Comparison of ENCODE assay signal across 23 cellular contexts in genomic region chr3:94460914-94461313, GRCh38.
A peak's percentile ranks its signal among the peaks of the same experiment; 100 is the strongest.
DNase-seq lines count a peak whose midpoint lies in the region; ATAC-seq and TF ChIP-seq lines count a peak whose summit lies in the region.
"Had no signal": no experiment of that assay in that cellular context is flagged by ENCODE, and none has a peak within 500 bp of the region (broad histone marks: within the 10 kb centered on the region; RNA-seq: fewer than 3 reads in every experiment).

No MANE protein-coding gene starts in this region.

- in situ Hi-C loops in HAP-1 (cut with MboI; ENCODE audit: low sequenced_read_pairs) = no loop called here

- POLR2A ChIA-PET in HEK293T (lab: Yijun Ruan, JAX) = no interaction called here

- no peak for ATAC-seq in upper lobe of left lung (ENCODE audit: low FRiP score in 2 of 2)
- ATAC-seq: A549 had no signal

- H3K27ac ChIP-seq in tibial nerve (peak overlapping the region in 3 of 4 donors; percentile 39 to 78 (median 52)), upper lobe of left lung (no peak overlapping the region)
- H3K27ac ChIP-seq: A549, PC-9, SK-N-MC had no signal

- CTCF ChIA-PET in HEK293T (lab: Yijun Ruan, JAX) = no interaction called here

- no peak for TF ChIP-seq EP300 in tibial nerve (IDR thresholded peaks at IDR 0.05)
- TF ChIP-seq EP300 in upper lobe of left lung (IDR thresholded peaks at IDR 0.05) = no peak

- TF ChIP-seq CTCF in tibial nerve (IDR thresholded peaks at IDR 0.05) = no peak
- TF ChIP-seq CTCF in upper lobe of left lung (IDR thresholded peaks at IDR 0.05) = no peak

- WGBS in tibial nerve, 2 donors = 43 to 56% methylated on average over 2 of the region's 2 CpGs
- whole genome bisulfite sequencing in upper lobe of left lung, 2 donors = 56 to 61% methylated on average over 2 of the region's 2 CpGs

- DNase-seq in HuH-7 (ENCODE audit: low spot score) (peak; percentile 5), astrocyte of the hippocampus (ENCODE audit: low read depth, low spot score) (peak; percentile 8), medulla oblongata (ENCODE audit: extremely low spot score) (peak; percentile 21), tibial nerve (ENCODE audit: low spot score in 2 of 2) (no peak), HAP-1 (ENCODE audit: low spot score in 2 of 2) (no peak), upper lobe of left lung (no peak), HEK293T (ENCODE audit: extremely low spot score) (no peak)
- DNase-seq: AML-193; CD4-positive, alpha-beta memory T cell; DMS79 treated with DMSO at 0.1 percent for 48 hours; KBM-7; MV-4-11; NCI-H1105; NCI-H1436 treated with DMSO at 0.1 percent for 48 hours; NCI-H187 treated with DMSO at 0.1 percent for 48 hours; NCI-H446; NCI-H524 treated with DMSO at 0.1 percent for 48 hours; NCI-H774; PC-9; Right ventricle myocardium superior; RPMI8226 had no signal

- H3K9me3 ChIP-seq in tibial nerve (no peaks in the 10 kb centered on the region), HAP-1 (no peaks in the 10 kb centered on the region), upper lobe of left lung (no peaks in the 10 kb centered on the region)
- H3K9me3 ChIP-seq: A549 had no signal

- no peaks in the 10 kb centered on the region for H3K27me3 ChIP-seq in tibial nerve
- H3K27me3 ChIP-seq in HAP-1 (ENCODE audit: low read depth) = no peaks in the 10 kb centered on the region
- no peaks in the 10 kb centered on the region for H3K27me3 ChIP-seq in upper lobe of left lung

- H3K36me3 ChIP-seq in tibial nerve = no peaks in the 10 kb centered on the region
- no peaks in the 10 kb centered on the region for H3K36me3 ChIP-seq in HAP-1 (replicated peaks)
- H3K36me3 ChIP-seq in upper lobe of left lung = no peaks in the 10 kb centered on the region

- no peak for TF ChIP-seq POLR2A in tibial nerve (IDR thresholded peaks at IDR 0.05)
- TF ChIP-seq POLR2A in upper lobe of left lung (IDR thresholded peaks at IDR 0.05) = no peak

- H3K4me1 ChIP-seq in tibial nerve = peaks cover 0 to 21% (median 0%) of the 10 kb centered on the region in 4 donors
- H3K4me1 ChIP-seq in HAP-1 = no peaks in the 10 kb centered on the region
- H3K4me1 ChIP-seq in upper lobe of left lung = no peaks in the 10 kb centered on the region
- H3K4me1 ChIP-seq: A549 had no signal

- no peak overlapping the region for H3K4me3 ChIP-seq in tibial nerve
- no peak overlapping the region for H3K4me3 ChIP-seq in HAP-1
- no peak overlapping the region for H3K4me3 ChIP-seq in upper lobe of left lung
- H3K4me3 ChIP-seq: A549, PC-9, SK-N-MC had no signal

TF ChIP-seq in HEK293T, 16 proteins besides CTCF, POLR2A, EP300 and RAD21:
- no peak for TF ChIP-seq ELF4 (IDR thresholded peaks at IDR 0.05)
- no peak for TF ChIP-seq HDGF (IDR thresholded peaks at IDR 0.05; ENCODE audit: borderline replicate concordance)
- TF ChIP-seq ZNF384 (IDR thresholded peaks at IDR 0.05) = no peak
- TF ChIP-seq SP1 (IDR thresholded peaks at IDR 0.05) = no peak
- no peak for TF ChIP-seq TARDBP (IDR thresholded peaks at IDR 0.05)
- TF ChIP-seq L3MBTL2 (conservative IDR thresholded peaks at IDR 0.05) = no peak
- TF ChIP-seq NFRKB (IDR thresholded peaks at IDR 0.05) = no peak
- TF ChIP-seq CTBP1 (IDR thresholded peaks at IDR 0.05; ENCODE audit: borderline replicate concordance) = no peak
- no peak for TF ChIP-seq FOXK2 (IDR thresholded peaks at IDR 0.05)
- TF ChIP-seq FOXA1 (IDR thresholded peaks at IDR 0.05) = no peak
- no peak for TF ChIP-seq SUZ12 (IDR thresholded peaks at IDR 0.05)
- no peak for TF ChIP-seq ARNT (IDR thresholded peaks at IDR 0.05)
- TF ChIP-seq FOXM1 (IDR thresholded peaks at IDR 0.05; ENCODE audit: borderline replicate concordance) = no peak
- no peak for TF ChIP-seq BHLHE40 (IDR thresholded peaks at IDR 0.05; ENCODE audit: borderline replicate concordance)
- TF ChIP-seq, protein P1, sequence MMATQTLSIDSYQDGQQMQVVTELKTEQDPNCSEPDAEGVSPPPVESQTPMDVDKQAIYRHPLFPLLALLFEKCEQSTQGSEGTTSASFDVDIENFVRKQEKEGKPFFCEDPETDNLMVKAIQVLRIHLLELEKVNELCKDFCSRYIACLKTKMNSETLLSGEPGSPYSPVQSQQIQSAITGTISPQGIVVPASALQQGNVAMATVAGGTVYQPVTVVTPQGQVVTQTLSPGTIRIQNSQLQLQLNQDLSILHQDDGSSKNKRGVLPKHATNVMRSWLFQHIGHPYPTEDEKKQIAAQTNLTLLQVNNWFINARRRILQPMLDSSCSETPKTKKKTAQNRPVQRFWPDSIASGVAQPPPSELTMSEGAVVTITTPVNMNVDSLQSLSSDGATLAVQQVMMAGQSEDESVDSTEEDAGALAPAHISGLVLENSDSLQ (IDR thresholded peaks at IDR 0.05) = no peak
- no peak for TF ChIP-seq LEF1 (IDR thresholded peaks at IDR 0.05; ENCODE audit: borderline replicate concordance)

Comparison
In these comparisons a context has a peak if more than half of its experiments do, and no peak if none do; other contexts are left out.
1. DNase-seq: peak in HuH-7 (single experiment), astrocyte of the hippocampus (single experiment) and medulla oblongata (single experiment); none in tibial nerve (0 of 2), HAP-1 (0 of 2), upper lobe of left lung (0 of 2) and HEK293T (single experiment).
2. H3K27ac ChIP-seq: peak in tibial nerve (3 of 4); none in upper lobe of left lung (0 of 4).